8 cellular contexts compared by ENCODE assay signal in genomic region chr2:55282110-55282917, GRCh38. TPM values are rescaled to one million over a fixed set of nuclear protein-coding genes. Genes with fewer than 3 reads are reported as not detected.
DNase-seq lines count a peak whose midpoint lies in the region; ATAC-seq and TF ChIP-seq lines count a peak whose summit lies in the region.

No MANE protein-coding gene starts in this region.

- TF ChIP-seq CTCF in lung (IDR thresholded peaks at IDR 0.05; ENCODE audit: control extremely low read depth, extremely low read depth), result no peak

- ATAC-seq in HG03432 (IDR thresholded peaks at IDR 0.05; ENCODE audit: unreplicated experiment) (peak; percentile 99), lung (ENCODE audit: insufficient read depth, low FRiP score) (peak; percentile 99)

- peak overlapping the region; percentile 95 for H3K27ac ChIP-seq in duodenal mucosa (ENCODE audit: low read depth, low read length)
- peak overlapping the region; percentile 94 to 97 for H3K27ac ChIP-seq in lung (ENCODE audit: low read depth in 1 of 2, low read length in 1 of 2)

- TF ChIP-seq POLR2A in GM19193 (IDR thresholded peaks at IDR 0.05; ENCODE audit: extremely low read depth, insufficient read depth, insufficient read length), result peak; percentile 94

- WGBS in lung, 2 donors, result 1 to 2% methylated on average over 55 to 60 of the region's 60 CpGs

- H3K4me1 ChIP-seq in duodenal mucosa (ENCODE audit: control insufficient read depth in 1 of 2, insufficient read depth in 2 of 2, low read length in 2 of 2) (peaks cover 0 to 3% of the 10 kb centered on the region in 2 donors), lung (ENCODE audit: control insufficient read depth in 2 of 2, insufficient read depth in 2 of 2, low read length in 2 of 2) (peaks cover 5 to 11% of the 10 kb centered on the region in 2 donors)

- peak overlapping the region; percentile 81 to 85 for H3K9ac ChIP-seq in duodenal mucosa (ENCODE audit: low read depth in 1 of 2, low read length in 2 of 2)

- H3K36me3 ChIP-seq in duodenal mucosa (ENCODE audit: control insufficient read depth in 1 of 2, insufficient read depth in 2 of 2, low read length in 2 of 2), result no peaks in the 10 kb centered on the region
- peaks cover 0 to 3% of the 10 kb centered on the region in 2 donors for H3K36me3 ChIP-seq in lung (ENCODE audit: control insufficient read depth in 2 of 2, insufficient read depth in 2 of 2, low read length in 2 of 2)

- no peaks in the 10 kb centered on the region for H3K9me3 ChIP-seq in duodenal mucosa (ENCODE audit: control insufficient read depth in 1 of 2, low read length in 2 of 2)
- no peaks in the 10 kb centered on the region for H3K9me3 ChIP-seq in lung (ENCODE audit: control insufficient read depth in 2 of 2, insufficient read depth in 1 of 2, low read length in 1 of 2)

- H3K27me3 ChIP-seq in duodenal mucosa (ENCODE audit: control insufficient read depth in 1 of 2, insufficient read depth in 2 of 2, low read length in 2 of 2), result no peaks in the 10 kb centered on the region
- no peaks in the 10 kb centered on the region for H3K27me3 ChIP-seq in lung (ENCODE audit: control insufficient read depth, insufficient read depth)

- peak; percentile 90 for DNase-seq in Ammon's horn (ENCODE audit: low spot score)
- DNase-seq in NCI-H69 (lab: John Stamatoyannopoulos, UW), result peak; percentile 85
- peak; percentile 88 to 89 for DNase-seq in activated CD4-positive, alpha-beta T cell treated with anti-CD3 and anti-CD28 coated beads, Interleukin-2, amount 50 U/mL, for 48 hours
- DNase-seq in lung (ENCODE audit: low spot score), result peak; percentile 91
- peak; percentile 71 to 84 (median 74) for DNase-seq in stimulated activated CD4-positive, alpha-beta T cell treated with anti-CD3 and anti-CD28 coated beads, TNF-alpha, amount 100 ng/mL, for 24 hours (ENCODE audit: low read depth in 3 of 3)

- peak overlapping the region; percentile 85 to 97 for H3K4me3 ChIP-seq in duodenal mucosa (ENCODE audit: low read depth in 1 of 2, low read length in 2 of 2)
- peak overlapping the region; percentile 53 for H3K4me3 ChIP-seq in lung

RNA-seq across cellular contexts. Expression of gene MTIF2, which starts 13.3 kb away (rescaled TPM):
- total RNA-seq in lung, result 10 to 100 TPM; 25.1 to 26.3 TPM
- polyA plus RNA-seq in lung, result 10 to 100 TPM; 16.4 to 17.4 TPM

RNA-seq across cellular contexts. Expression of gene RPS27A, which starts 49.8 kb away (rescaled TPM):
- 1,000 to 10,000 TPM in 1 of 2 donors, 100 to 1,000 TPM in 1; 715 to 1,195 TPM for total RNA-seq in lung
- polyA plus RNA-seq in lung, result 1,000 to 10,000 TPM; 1,600 to 1,640 TPM

RNA-seq across cellular contexts. Expression of gene CLHC1, which starts 50.2 kb away (rescaled TPM):
- total RNA-seq in lung, result 10 to 100 TPM; 13.6 to 33.8 TPM
- polyA plus RNA-seq in lung, result 10 to 100 TPM in 1 of 2 donors, 1 to 10 TPM in 1; 2.3 to 10.8 TPM

Comparison
In these comparisons a context has a peak if more than half of its experiments do, and no peak if none do; other contexts are left out.
1. Peak in every context shown above with its lines: DNase-seq, ATAC-seq, H3K4me3 ChIP-seq and H3K27ac ChIP-seq.